Comparison of ENCODE assay signal across 8 cellular contexts in the genomic region with DNA sequence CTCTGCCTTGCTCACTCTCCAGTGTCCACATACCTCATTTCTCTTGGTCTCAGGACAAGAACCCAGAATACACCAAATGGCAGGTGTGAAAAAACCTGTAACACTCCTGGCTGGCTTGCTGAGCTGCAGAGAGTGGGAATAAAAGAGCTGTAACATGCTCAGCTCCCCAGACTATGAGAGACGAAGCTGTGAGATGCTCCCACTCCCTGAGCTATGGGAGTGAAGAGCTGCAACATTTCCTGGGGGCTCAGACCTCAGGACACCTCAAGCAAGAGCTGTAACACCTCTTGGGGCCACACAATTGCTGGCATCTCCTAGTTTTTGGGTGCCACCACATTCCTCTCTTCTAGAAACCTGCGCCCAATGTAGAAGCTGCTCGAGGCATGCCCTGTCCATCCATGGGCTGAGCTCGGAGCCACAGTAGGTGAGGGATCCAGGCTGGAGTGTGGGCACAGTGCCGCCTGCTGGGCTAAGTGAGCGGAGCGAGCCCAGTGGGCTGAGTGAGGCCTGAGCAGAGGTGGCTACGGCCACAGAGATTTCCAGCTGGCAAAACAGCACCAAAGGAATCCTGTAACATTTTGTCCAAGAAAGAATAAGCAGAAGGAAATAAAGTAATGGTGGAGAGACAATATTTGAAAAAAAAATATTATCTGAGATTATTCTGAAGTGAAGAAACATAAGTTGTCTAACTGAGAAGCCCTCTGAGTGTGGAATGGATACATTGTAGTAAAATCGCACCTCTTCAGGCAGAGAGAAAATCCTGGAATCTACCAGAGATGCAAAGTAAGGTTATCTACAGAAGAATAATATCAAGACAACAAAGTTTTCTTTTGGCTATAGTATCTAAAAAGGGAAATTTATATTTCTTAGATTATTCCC.
DNase-seq lines count a peak whose midpoint lies in the region; ATAC-seq lines count a peak whose summit lies in the region.

No MANE protein-coding gene starts in this region.

- no peak overlapping the region for H4K8ac ChIP-seq in mesendoderm (ENCODE audit: low read depth, low read length)

- no peaks in the 10 kb centered on the region for H3K79me1 ChIP-seq in mesendoderm (ENCODE audit: low read length)

- no peaks in the 10 kb centered on the region for H3K4me1 Mint-ChIP-seq in activated CD8-positive, alpha-beta memory T cell treated with anti-CD3 and anti-CD28 coated beads, Interleukin-2, amount 10 ng/mL, durations not matched to agents 7 days and 5 days

- no peak overlapping the region for H3K9ac ChIP-seq in mesendoderm (ENCODE audit: low read length)

- no peaks in the 10 kb centered on the region for H3K4me1 ChIP-seq in mesendoderm (ENCODE audit: control insufficient read depth, low read depth, low read length)

- H3K4me3 Mint-ChIP-seq in activated CD8-positive, alpha-beta memory T cell treated with anti-CD3 and anti-CD28 coated beads, Interleukin-2, amount 10 ng/mL, durations not matched to agents 7 days and 5 days = no peak overlapping the region

- peak; percentile 59 for ATAC-seq in HG03457 (IDR thresholded peaks at IDR 0.05; ENCODE audit: unreplicated experiment)
- ATAC-seq in HG03095 (IDR thresholded peaks at IDR 0.05; ENCODE audit: unreplicated experiment) = no peak
- ATAC-seq in activated CD8-positive, alpha-beta memory T cell treated with anti-CD3 and anti-CD28 coated beads, Interleukin-2, amount 10 ng/mL, durations not matched to agents 7 days and 5 days = no peak

- no peak overlapping the region for H2BK5ac ChIP-seq in mesendoderm (ENCODE audit: low read length)

- H3K4me2 ChIP-seq in mesendoderm (ENCODE audit: low read length) = no peak overlapping the region

- DNase-seq in NCI-H524 (lab: John Stamatoyannopoulos, UW) = peak; percentile 1 to 42
- DNase-seq in NCI-H524 treated with DMSO at 0.1 percent for 48 hours (lab: John Stamatoyannopoulos, UW) = no peak
- peak; percentile 33 for DNase-seq in astrocyte of the hippocampus (ENCODE audit: low read depth, low spot score)
- peak; percentile 74 for DNase-seq in mesendoderm
- DNase-seq in stimulated activated naive CD4-positive, alpha-beta T cell treated with Interleukin-2 at 50 U/mL for 16 hours (lab: John Stamatoyannopoulos, UW) = no peak
- no peak for DNase-seq in activated CD8-positive, alpha-beta memory T cell treated with anti-CD3 and anti-CD28 coated beads, Interleukin-2, amount 10 ng/mL, durations not matched to agents 7 days and 5 days

- H2BK15ac ChIP-seq in mesendoderm (replicated peaks; ENCODE audit: low read depth) = no peak overlapping the region

- H3K36me3 ChIP-seq in mesendoderm (ENCODE audit: control insufficient read depth, insufficient read depth, low read length) = no peaks in the 10 kb centered on the region

- no peak overlapping the region for H3K23ac ChIP-seq in mesendoderm (ENCODE audit: low read length)

- H3K79me2 ChIP-seq in mesendoderm (ENCODE audit: control insufficient read depth, insufficient read depth, low read length) = no peaks in the 10 kb centered on the region

- no CpG with 5 or more reads among the region's 9 CpGs for WGBS in mesendoderm (ENCODE audit: extremely low coverage, insufficient coverage, low lambda C conversion rate)

- H2BK120ac ChIP-seq in mesendoderm (ENCODE audit: low read depth, low read length) = no peak overlapping the region

- H3K9me3 Mint-ChIP-seq in activated CD8-positive, alpha-beta memory T cell treated with anti-CD3 and anti-CD28 coated beads, Interleukin-2, amount 10 ng/mL, durations not matched to agents 7 days and 5 days (ENCODE audit: low read depth) = no peaks in the 10 kb centered on the region

- H3K27me3 Mint-ChIP-seq in activated CD8-positive, alpha-beta memory T cell treated with anti-CD3 and anti-CD28 coated beads, Interleukin-2, amount 10 ng/mL, durations not matched to agents 7 days and 5 days = no peaks in the 10 kb centered on the region

- no peak overlapping the region for H4K5ac ChIP-seq in mesendoderm (ENCODE audit: low read length)

- H3K27ac Mint-ChIP-seq in activated CD8-positive, alpha-beta memory T cell treated with anti-CD3 and anti-CD28 coated beads, Interleukin-2, amount 10 ng/mL, durations not matched to agents 7 days and 5 days = no peak overlapping the region

- CTCF ChIA-PET in activated CD8-positive, alpha-beta memory T cell treated with anti-CD3 and anti-CD28 coated beads, Interleukin-2, amount 10 ng/mL, durations not matched to agents 7 days and 5 days (lab: Charles Lee) = no interaction called here

- H3K4ac ChIP-seq in mesendoderm (ENCODE audit: low read depth, low read length) = no peak overlapping the region

- no peak overlapping the region for H3K18ac ChIP-seq in mesendoderm (ENCODE audit: low read length)

- H2AK5ac ChIP-seq in mesendoderm (ENCODE audit: low read length) = no peak overlapping the region

- no peaks in the 10 kb centered on the region for H3K36me3 Mint-ChIP-seq in activated CD8-positive, alpha-beta memory T cell treated with anti-CD3 and anti-CD28 coated beads, Interleukin-2, amount 10 ng/mL, durations not matched to agents 7 days and 5 days

- H3K56ac ChIP-seq in mesendoderm (ENCODE audit: low read length) = no peak overlapping the region

- no peaks in the 10 kb centered on the region for H3K27me3 ChIP-seq in mesendoderm (ENCODE audit: insufficient read depth, low read length, poor library complexity)

- H3K27ac ChIP-seq in mesendoderm (ENCODE audit: low read depth, low read length) = no peak overlapping the region

- H3K4me3 ChIP-seq in mesendoderm (ENCODE audit: low read length) = no peak overlapping the region

Comparison
In these comparisons a context has a peak if more than half of its experiments do, and no peak if none do; other contexts are left out.
1. DNase-seq: peak in NCI-H524 (2 of 2), astrocyte of the hippocampus (single experiment) and mesendoderm (single experiment); none in NCI-H524 treated with DMSO at 0.1 percent for 48 hours (single experiment), stimulated activated naive CD4-positive, alpha-beta T cell treated with Interleukin-2 at 50 U/mL for 16 hours (single experiment) and activated CD8-positive, alpha-beta memory T cell treated with anti-CD3 and anti-CD28 coated beads, Interleukin-2, amount 10 ng/mL, durations not matched to agents 7 days and 5 days (single experiment).